8 cellular contexts compared by ENCODE assay signal in genomic region chr15:44853304-44853950, GRCh38.
DNase-seq lines count a peak whose midpoint lies in the region; ATAC-seq and TF ChIP-seq lines count a peak whose summit lies in the region.
"Not testable (repeated sequence)": the region's sequence is repeated elsewhere in the genome, so short reads cannot be mapped to it uniquely, and the experiment has no call there.

No MANE protein-coding gene starts in this region.

- peak; percentile 56 for ATAC-seq in Right ventricle myocardium inferior

- not testable (repeated sequence) for H3K4me1 Mint-ChIP-seq in activated naive CD4-positive, alpha-beta T cell treated with anti-CD3 and anti-CD28 coated beads for 36 hours (ENCODE audit: low read depth); type B pancreatic cell (ENCODE audit: unreplicated experiment)

- not testable (repeated sequence) for H3K36me3 ChIP-seq in prostate gland

- H3K27me3 Mint-ChIP-seq in activated naive CD4-positive, alpha-beta T cell treated with anti-CD3 and anti-CD28 coated beads for 36 hours (ENCODE audit: low read depth); type B pancreatic cell: not testable (repeated sequence)

- H3K9me3 Mint-ChIP-seq in activated naive CD4-positive, alpha-beta T cell treated with anti-CD3 and anti-CD28 coated beads for 36 hours; type B pancreatic cell: not testable (repeated sequence)

- not testable (repeated sequence) for H3K36me3 Mint-ChIP-seq in activated naive CD4-positive, alpha-beta T cell treated with anti-CD3 and anti-CD28 coated beads for 36 hours (ENCODE audit: low read depth); type B pancreatic cell

- peak overlapping the region in 1 of 2 donors; percentile 78 for H3K27ac ChIP-seq in prostate gland

- not testable (repeated sequence) for H3K27ac Mint-ChIP-seq in activated naive CD4-positive, alpha-beta T cell treated with anti-CD3 and anti-CD28 coated beads for 36 hours; type B pancreatic cell

- 35% methylated on average over 4 of the region's 4 CpGs for WGBS in prostate gland

- DNase-seq in GM03348 (ENCODE audit: low spot score) (peak; percentile 56), HFF-Myc (ENCODE audit: extremely low read depth, low read depth) (peak; percentile 22), NCI-H146 treated with DMSO at 0.1 percent for 48 hours (lab: John Stamatoyannopoulos, UW; ENCODE audit: unreplicated experiment) (peak; percentile 28), T-helper 1 cell (peak; percentile 17 to 57 (median 45)), Right ventricle myocardium inferior (ENCODE audit: missing footprints) (peak; percentile 76), prostate gland (ENCODE audit: low spot score) (peak; percentile 56)
- peak; percentile 84 for DNase-seq in activated naive CD4-positive, alpha-beta T cell treated with anti-CD3 and anti-CD28 coated beads for 36 hours
- not testable (repeated sequence) for DNase-seq in type B pancreatic cell (ENCODE audit: extremely low spot score, unreplicated experiment)

- intact Hi-C loops in activated naive CD4-positive, alpha-beta T cell treated with anti-CD3 and anti-CD28 coated beads for 36 hours (cut with micrococcal nuclease) = loop anchor here (2.0 to 5.0 kb wide), 3 partner anchors 183 to 265 kb away; no protein-coding TSS in a partner anchor
- intact Hi-C loops in Right ventricle myocardium inferior (cut with DNase I); prostate gland (cut with DNase I): not testable (repeated sequence)

- H3K4me1 ChIP-seq in prostate gland (replicated peaks) = not testable (repeated sequence)

- H3K9me3 ChIP-seq in prostate gland = not testable (repeated sequence)

- not testable (repeated sequence) for TF ChIP-seq POLR2A in prostate gland (IDR thresholded peaks at IDR 0.05)

- not testable (repeated sequence) for H3K4me3 Mint-ChIP-seq in activated naive CD4-positive, alpha-beta T cell treated with anti-CD3 and anti-CD28 coated beads for 36 hours; type B pancreatic cell

- TF ChIP-seq CTCF in HFF-Myc (IDR thresholded peaks at IDR 0.05; ENCODE audit: low read depth, low read length, missing control alignments) (peak; percentile 87), prostate gland (IDR thresholded peaks at IDR 0.05) (peak in 3 of 4 experiments; percentile 76 to 79 (median 78)), type B pancreatic cell (conservative IDR thresholded peaks at IDR 0.05) (peak; percentile 89)

- H3K4me3 ChIP-seq in HFF-Myc (replicated peaks; ENCODE audit: low read depth, low read length); prostate gland: not testable (repeated sequence)

- CTCF ChIA-PET in activated naive CD4-positive, alpha-beta T cell treated with anti-CD3 and anti-CD28 coated beads for 36 hours (lab: Charles Lee) = interaction anchor here (0.6 to 3.6 kb wide), 24 partner anchors 13 to 306 kb away, joined by 3 to 43 read pairs (median 4); no protein-coding TSS in a partner anchor

- not testable (repeated sequence) for H3K27me3 ChIP-seq in prostate gland (replicated peaks; ENCODE audit: insufficient read depth)
